Comparison of ENCODE assay signal across 8 cellular contexts in genomic region chr5:80487829-80488708, GRCh38.
DNase-seq lines count a peak whose midpoint lies in the region; ATAC-seq, FAIRE-seq and TF ChIP-seq lines count a peak whose summit lies in the region.

Gene FAM151B (plus strand): TSS chr5:80488100. CDS start chr5:80488124, 24 bp downstream.

- H3K27ac Mint-ChIP-seq in nephron, result peak within 1 kb of the TSS; percentile 87 to 91 (median 91)

- peaks cover 18% of the 10 kb centered on the region for H3K27me3 Mint-ChIP-seq in nephron (ENCODE audit: low read depth)

- POLR2A ChIA-PET in RWPE1 (lab: Yijun Ruan, JAX; ENCODE audit: low non-redundant PET), result no interaction called here

- TF ChIP-seq CTCF in RWPE1 (conservative IDR thresholded peaks at IDR 0.05; ENCODE audit: low read depth) (peak; percentile 37; the same call in 1 of the 2 replicates), nephron (IDR thresholded peaks at IDR 0.05; ENCODE audit: unreplicated experiment in 3 of 3) (no peak)

- H3K4me3 Mint-ChIP-seq in nephron, result peak within 1 kb of the TSS; percentile 87 to 95 (median 92)

- CTCF ChIA-PET in RWPE1 (lab: Yijun Ruan, JAX), result interaction anchor here (0.6 to 0.9 kb wide), 6 partner anchors 16 to 1771 kb away, joined by 3 to 7 read pairs (median 4); no protein-coding TSS in a partner anchor

- H3K4me1 Mint-ChIP-seq in nephron, result peaks cover 4% of the 10 kb centered on the region

- peaks cover 27% of the 10 kb centered on the region for H3K9me3 Mint-ChIP-seq in nephron

- TF ChIP-seq POLR2A in H54 (IDR thresholded peaks at IDR 0.05; ENCODE audit: low read depth, low read length), result peak; percentile 51

- DNase-seq in EH (ENCODE audit: low read depth) (peak; percentile 89), H54 (ENCODE audit: insufficient read length, low spot score) (peak; percentile 86), LoVo (ENCODE audit: low spot score) (peak; percentile 98), RWPE1 (ENCODE audit: low spot score) (peak; percentile 97), fibroblast of the conjunctiva (ENCODE audit: low read depth) (peak; percentile 57)
- peak; percentile 90 for DNase-seq in activated effector memory CD4-positive, alpha-beta T cell treated with anti-CD3 and anti-CD28 coated beads, Interleukin-2, amount 50 U/mL, for 16 hours
- DNase-seq in stimulated activated naive CD8-positive, alpha-beta T cell treated with anti-CD3 and anti-CD28 coated beads, Interleukin-15, Interleukin-2, amounts not matched to agents 100 U/mL and 50 U/mL, for 24 hours, result peak; percentile 78

- peak within 1 kb of the TSS; percentile 86 for H3K27ac ChIP-seq in RWPE1

- no peak for FAIRE-seq in H54 (lab: Jason Lieb, UNC)

- peaks cover 22% of the 10 kb centered on the region for H3K36me3 Mint-ChIP-seq in nephron (ENCODE audit: low read depth)

- ATAC-seq in stimulated activated naive CD8-positive, alpha-beta T cell treated with anti-CD3 and anti-CD28 coated beads, Interleukin-15, Interleukin-2, amounts not matched to agents 100 U/mL and 50 U/mL, for 24 hours, result peak; percentile 97

Comparison
In these comparisons a context has a peak if more than half of its experiments do, and no peak if none do; other contexts are left out.
1. Peak in every context shown above with its lines: DNase-seq, ATAC-seq and H3K27ac ChIP-seq.